In the genomic region with DNA sequence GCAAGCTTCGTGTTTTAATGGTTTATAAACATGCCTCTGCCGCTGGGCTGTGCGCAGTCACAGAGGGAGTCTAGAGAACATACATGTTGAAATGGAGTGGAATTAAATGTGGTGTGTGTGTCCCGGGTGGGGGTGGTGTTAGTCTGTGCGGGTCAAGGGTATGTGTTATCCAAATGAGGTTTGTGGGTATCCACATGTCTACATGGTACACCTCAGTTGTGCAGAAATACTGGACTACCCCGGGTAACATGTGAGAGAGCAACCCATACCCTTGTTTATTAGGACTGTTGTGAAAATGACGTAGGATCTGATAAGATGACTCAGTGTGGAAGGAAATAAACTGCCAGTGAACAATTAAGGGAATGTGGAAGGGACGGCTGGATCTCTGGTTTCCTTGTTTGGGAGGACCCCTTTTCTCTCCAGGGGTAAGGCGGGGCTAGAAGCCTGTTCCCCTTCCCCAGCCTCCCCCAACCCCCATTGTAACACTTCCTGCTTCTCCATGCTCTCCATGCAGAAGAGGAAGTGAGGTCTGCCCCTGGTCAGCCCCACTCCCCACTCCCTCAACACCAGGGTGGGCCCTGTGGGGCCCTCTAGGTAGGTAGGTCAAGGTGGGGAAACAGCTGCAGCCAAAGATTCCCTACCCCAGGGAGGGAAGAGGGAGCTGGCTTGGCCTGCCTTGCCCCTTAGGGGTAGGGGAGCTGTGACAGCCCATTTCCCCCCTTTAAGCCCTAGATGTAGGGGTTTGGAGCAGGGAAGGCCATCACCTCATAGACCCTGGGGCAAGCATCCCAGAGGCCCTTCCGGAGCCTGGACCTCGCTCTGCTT, we compare ENCODE assay signal across 1 cellular context.
TF ChIP-seq lines count a peak whose summit lies in the region.

No MANE protein-coding gene starts in this region.

TF ChIP-seq in K562, 482 proteins besides CTCF, POLR2A, EP300 and RAD21 (continued from another document):
- TF ChIP-seq, protein P1, sequence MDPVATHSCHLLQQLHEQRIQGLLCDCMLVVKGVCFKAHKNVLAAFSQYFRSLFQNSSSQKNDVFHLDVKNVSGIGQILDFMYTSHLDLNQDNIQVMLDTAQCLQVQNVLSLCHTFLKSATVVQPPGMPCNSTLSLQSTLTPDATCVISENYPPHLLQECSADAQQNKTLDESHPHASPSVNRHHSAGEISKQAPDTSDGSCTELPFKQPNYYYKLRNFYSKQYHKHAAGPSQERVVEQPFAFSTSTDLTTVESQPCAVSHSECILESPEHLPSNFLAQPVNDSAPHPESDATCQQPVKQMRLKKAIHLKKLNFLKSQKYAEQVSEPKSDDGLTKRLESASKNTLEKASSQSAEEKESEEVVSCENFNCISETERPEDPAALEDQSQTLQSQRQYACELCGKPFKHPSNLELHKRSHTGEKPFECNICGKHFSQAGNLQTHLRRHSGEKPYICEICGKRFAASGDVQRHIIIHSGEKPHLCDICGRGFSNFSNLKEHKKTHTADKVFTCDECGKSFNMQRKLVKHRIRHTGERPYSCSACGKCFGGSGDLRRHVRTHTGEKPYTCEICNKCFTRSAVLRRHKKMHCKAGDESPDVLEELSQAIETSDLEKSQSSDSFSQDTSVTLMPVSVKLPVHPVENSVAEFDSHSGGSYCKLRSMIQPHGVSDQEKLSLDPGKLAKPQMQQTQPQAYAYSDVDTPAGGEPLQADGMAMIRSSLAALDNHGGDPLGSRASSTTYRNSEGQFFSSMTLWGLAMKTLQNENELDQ (CRISPR knock-in tag; IDR thresholded peaks at IDR 0.05; ENCODE audit: borderline replicate concordance): no peak
- no peak for TF ChIP-seq ZNF354B (CRISPR knock-in tag; IDR thresholded peaks at IDR 0.05)
- no peak for TF ChIP-seq ZNF695 (CRISPR knock-in tag; IDR thresholded peaks at IDR 0.05)
- peak; percentile 95 for TF ChIP-seq ZNF766 (CRISPR knock-in tag; conservative IDR thresholded peaks at IDR 0.05)
- no peak for TF ChIP-seq MYBL2 (IDR thresholded peaks at IDR 0.05; ENCODE audit: low read depth)
- no peak for TF ChIP-seq MYBL2 (CRISPR knock-in tag; IDR thresholded peaks at IDR 0.05; ENCODE audit: borderline replicate concordance)
- no peak for TF ChIP-seq HCFC1 (IDR thresholded peaks at IDR 0.05; ENCODE audit: low read depth, low read length)
- no peak for TF ChIP-seq HNRNPK (IDR thresholded peaks at IDR 0.05; ENCODE audit: low read depth, low read length, poor library complexity, severe bottlenecking)
- TF ChIP-seq ZBTB8A (IDR thresholded peaks at IDR 0.05; ENCODE audit: partially characterized antibody): no peak
- TF ChIP-seq MEF2D (tag; conservative IDR thresholded peaks at IDR 0.05; ENCODE audit: low read depth): peak; percentile 68
- TF ChIP-seq TRIM24 (IDR thresholded peaks at IDR 0.05): 0 out of 4 replicates have a peak, but pooled peaks have one; percentile 15 to 23
- TF ChIP-seq, protein P2, sequence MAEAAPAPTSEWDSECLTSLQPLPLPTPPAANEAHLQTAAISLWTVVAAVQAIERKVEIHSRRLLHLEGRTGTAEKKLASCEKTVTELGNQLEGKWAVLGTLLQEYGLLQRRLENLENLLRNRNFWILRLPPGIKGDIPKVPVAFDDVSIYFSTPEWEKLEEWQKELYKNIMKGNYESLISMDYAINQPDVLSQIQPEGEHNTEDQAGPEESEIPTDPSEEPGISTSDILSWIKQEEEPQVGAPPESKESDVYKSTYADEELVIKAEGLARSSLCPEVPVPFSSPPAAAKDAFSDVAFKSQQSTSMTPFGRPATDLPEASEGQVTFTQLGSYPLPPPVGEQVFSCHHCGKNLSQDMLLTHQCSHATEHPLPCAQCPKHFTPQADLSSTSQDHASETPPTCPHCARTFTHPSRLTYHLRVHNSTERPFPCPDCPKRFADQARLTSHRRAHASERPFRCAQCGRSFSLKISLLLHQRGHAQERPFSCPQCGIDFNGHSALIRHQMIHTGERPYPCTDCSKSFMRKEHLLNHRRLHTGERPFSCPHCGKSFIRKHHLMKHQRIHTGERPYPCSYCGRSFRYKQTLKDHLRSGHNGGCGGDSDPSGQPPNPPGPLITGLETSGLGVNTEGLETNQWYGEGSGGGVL (CRISPR knock-in tag; IDR thresholded peaks at IDR 0.05): no peak
- TF ChIP-seq ZNF584 (CRISPR knock-in tag; IDR thresholded peaks at IDR 0.05; ENCODE audit: low read depth): peak; percentile 86
- 0 out of 2 replicates have a peak, but pooled peaks have one; percentile 19 for TF ChIP-seq NFE2 (IDR thresholded peaks at IDR 0.05; ENCODE audit: low read depth)
- no peak for TF ChIP-seq CTBP1 (IDR thresholded peaks at IDR 0.05; ENCODE audit: borderline replicate concordance)
- TF ChIP-seq NELFE (IDR thresholded peaks at IDR 0.05; ENCODE audit: insufficient read depth, insufficient read length): no peak
- TF ChIP-seq, protein P3, sequence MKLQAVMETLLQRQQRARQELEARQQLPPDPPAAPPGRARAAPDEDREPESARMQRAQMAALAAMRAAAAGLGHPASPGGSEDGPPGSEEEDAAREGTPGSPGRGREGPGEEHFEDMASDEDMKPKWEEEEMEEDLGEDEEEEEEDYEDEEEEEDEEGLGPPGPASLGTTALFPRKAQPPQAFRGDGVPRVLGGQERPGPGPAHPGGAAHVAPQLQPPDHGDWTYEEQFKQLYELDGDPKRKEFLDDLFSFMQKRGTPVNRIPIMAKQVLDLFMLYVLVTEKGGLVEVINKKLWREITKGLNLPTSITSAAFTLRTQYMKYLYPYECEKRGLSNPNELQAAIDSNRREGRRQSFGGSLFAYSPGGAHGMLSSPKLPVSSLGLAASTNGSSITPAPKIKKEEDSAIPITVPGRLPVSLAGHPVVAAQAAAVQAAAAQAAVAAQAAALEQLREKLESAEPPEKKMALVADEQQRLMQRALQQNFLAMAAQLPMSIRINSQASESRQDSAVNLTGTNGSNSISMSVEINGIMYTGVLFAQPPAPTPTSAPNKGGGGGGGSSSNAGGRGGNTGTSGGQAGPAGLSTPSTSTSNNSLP (IDR thresholded peaks at IDR 0.05; ENCODE audit: borderline replicate concordance, low read depth, low read length): peak; percentile 41; the same call in 1 of the 2 replicates
- TF ChIP-seq NFYB (IDR thresholded peaks at IDR 0.05; ENCODE audit: extremely low read depth, insufficient read length): no peak
- no peak for TF ChIP-seq ZNF57 (CRISPR knock-in tag; IDR thresholded peaks at IDR 0.05)
- TF ChIP-seq ZNF644 (tag; IDR thresholded peaks at IDR 0.05; ENCODE audit: low read depth): peak; percentile 72; the same call in 1 of the 2 replicates
- peak in 1 of 2 experiments; percentile 70; a peak in 1 of 4 replicates for TF ChIP-seq TEAD1 (CRISPR knock-in tag; IDR thresholded peaks at IDR 0.05)
- TF ChIP-seq, protein P4, sequence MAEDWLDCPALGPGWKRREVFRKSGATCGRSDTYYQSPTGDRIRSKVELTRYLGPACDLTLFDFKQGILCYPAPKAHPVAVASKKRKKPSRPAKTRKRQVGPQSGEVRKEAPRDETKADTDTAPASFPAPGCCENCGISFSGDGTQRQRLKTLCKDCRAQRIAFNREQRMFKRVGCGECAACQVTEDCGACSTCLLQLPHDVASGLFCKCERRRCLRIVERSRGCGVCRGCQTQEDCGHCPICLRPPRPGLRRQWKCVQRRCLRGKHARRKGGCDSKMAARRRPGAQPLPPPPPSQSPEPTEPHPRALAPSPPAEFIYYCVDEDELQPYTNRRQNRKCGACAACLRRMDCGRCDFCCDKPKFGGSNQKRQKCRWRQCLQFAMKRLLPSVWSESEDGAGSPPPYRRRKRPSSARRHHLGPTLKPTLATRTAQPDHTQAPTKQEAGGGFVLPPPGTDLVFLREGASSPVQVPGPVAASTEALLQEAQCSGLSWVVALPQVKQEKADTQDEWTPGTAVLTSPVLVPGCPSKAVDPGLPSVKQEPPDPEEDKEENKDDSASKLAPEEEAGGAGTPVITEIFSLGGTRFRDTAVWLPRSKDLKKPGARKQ (CRISPR knock-in tag; IDR thresholded peaks at IDR 0.05): no peak
- TF ChIP-seq ETV5 (CRISPR knock-in tag; IDR thresholded peaks at IDR 0.05; ENCODE audit: low read depth): 0 out of 2 replicates have a peak, but pooled peaks have one; percentile 17
- TF ChIP-seq C11orf30 (IDR thresholded peaks at IDR 0.05; ENCODE audit: low read depth): no peak
- no peak for TF ChIP-seq POLR2AphosphoS2 (IDR thresholded peaks at IDR 0.05; ENCODE audit: low read length)
- no peak for TF ChIP-seq SRSF3 (IDR thresholded peaks at IDR 0.05; ENCODE audit: insufficient read depth, low read length)
- peak; percentile 75; the same call in 1 of the 2 replicates for TF ChIP-seq ZKSCAN8 (CRISPR knock-in tag; IDR thresholded peaks at IDR 0.05)
- TF ChIP-seq, protein P5, sequence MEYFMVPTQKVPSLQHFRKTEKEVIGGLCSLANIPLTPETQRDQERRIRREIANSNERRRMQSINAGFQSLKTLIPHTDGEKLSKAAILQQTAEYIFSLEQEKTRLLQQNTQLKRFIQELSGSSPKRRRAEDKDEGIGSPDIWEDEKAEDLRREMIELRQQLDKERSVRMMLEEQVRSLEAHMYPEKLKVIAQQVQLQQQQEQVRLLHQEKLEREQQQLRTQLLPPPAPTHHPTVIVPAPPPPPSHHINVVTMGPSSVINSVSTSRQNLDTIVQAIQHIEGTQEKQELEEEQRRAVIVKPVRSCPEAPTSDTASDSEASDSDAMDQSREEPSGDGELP (CRISPR knock-in tag; IDR thresholded peaks at IDR 0.05; ENCODE audit: borderline replicate concordance): no peak
- no peak for TF ChIP-seq TEAD4 (IDR thresholded peaks at IDR 0.05; ENCODE audit: low read length)
- TF ChIP-seq TEAD4 (CRISPR knock-in tag; IDR thresholded peaks at IDR 0.05; ENCODE audit: borderline replicate concordance): no peak
- no peak for TF ChIP-seq HNRNPL (IDR thresholded peaks at IDR 0.05; ENCODE audit: low read depth, low read length)
